In genomic region chr20:46406986-46407670, GRCh38 we compare ENCODE assay signal across 8 cellular contexts. TPM values are rescaled to one million over a fixed set of nuclear protein-coding genes. Genes with fewer than 3 reads are reported as not detected.
A peak's percentile ranks its signal among the peaks of the same experiment; 100 is the strongest.
DNase-seq lines count a peak whose midpoint lies in the region; ATAC-seq and TF ChIP-seq lines count a peak whose summit lies in the region.

No MANE protein-coding gene starts in this region.

- peaks cover 41% of the 10 kb centered on the region for H3K4me1 Mint-ChIP-seq in progenitor cell of endocrine pancreas (ENCODE audit: low read depth)

- ATAC-seq in GM19438 (IDR thresholded peaks at IDR 0.05; ENCODE audit: low read depth, unreplicated experiment), result peak; percentile 26
- ATAC-seq in HG03565 (IDR thresholded peaks at IDR 0.05; ENCODE audit: unreplicated experiment), result peak; percentile 22
- ATAC-seq in Panc1, result peak; percentile 49
- peak; percentile 61 for ATAC-seq in Right ventricle myocardium superior (ENCODE audit: poor library complexity)
- ATAC-seq in upper lobe of right lung, result peak; percentile 58

- no peaks in the 10 kb centered on the region for H3K9me3 Mint-ChIP-seq in progenitor cell of endocrine pancreas (ENCODE audit: low read depth)

- POLR2A ChIA-PET in Panc1 (lab: Charles Lee), result no interaction called here

- H3K4me3 ChIP-seq in Panc1 (ENCODE audit: low read depth in 2 of 2, low read length in 2 of 2), result peak overlapping the region; percentile 65 to 81
- H3K4me3 ChIP-seq in upper lobe of right lung, result peak overlapping the region; percentile 95

- no peaks in the 10 kb centered on the region for H3K27me3 Mint-ChIP-seq in progenitor cell of endocrine pancreas

- H3K36me3 ChIP-seq in Panc1 (ENCODE audit: control insufficient read depth, insufficient read depth, low read length) (no peaks in the 10 kb centered on the region; the same call in 1 of the 2 replicates), upper lobe of right lung (no peaks in the 10 kb centered on the region)

- in situ Hi-C loops in Panc1 (cut with HindIII; ENCODE audit: low pct_unique_long_range_greater_than_20kb, low sequenced_read_pairs), result no loop called here

- intact Hi-C loops in Panc1 (cut with micrococcal nuclease; ENCODE audit: unreplicated experiment) (no loop called here), Right ventricle myocardium superior (cut with DNase I) (no loop called here), upper lobe of right lung (cut with DNase I) (no loop called here)

- H3K4me1 ChIP-seq in Panc1 (ENCODE audit: control insufficient read depth, insufficient read depth, low read length) (peaks cover 15% of the 10 kb centered on the region), upper lobe of right lung (peaks cover 35% of the 10 kb centered on the region)

- H3K27ac ChIP-seq in Panc1 (ENCODE audit: low read length) (peak overlapping the region; percentile 81), upper lobe of right lung (peak overlapping the region; percentile 93)

- no peak for TF ChIP-seq CTCF in Panc1 (IDR thresholded peaks at IDR 0.05)
- TF ChIP-seq CTCF in progenitor cell of endocrine pancreas (IDR thresholded peaks at IDR 0.05; ENCODE audit: unreplicated experiment), result no peak
- TF ChIP-seq CTCF in upper lobe of right lung (IDR thresholded peaks at IDR 0.05), result no peak

- BruUV-seq in Panc1 (replicated peaks; lab: Mats Ljungman, UMichigan), result no TSS peak

- H3K9me3 ChIP-seq in Panc1 (ENCODE audit: control insufficient read depth, insufficient read depth, low read depth, low read length), result no peaks in the 10 kb centered on the region
- no peaks in the 10 kb centered on the region for H3K9me3 ChIP-seq in upper lobe of right lung

- H3K27me3 ChIP-seq in Panc1 (ENCODE audit: control insufficient read depth, insufficient read depth, low read length), result no peaks in the 10 kb centered on the region
- no peaks in the 10 kb centered on the region for H3K27me3 ChIP-seq in upper lobe of right lung

- no peaks in the 10 kb centered on the region for H3K36me3 Mint-ChIP-seq in progenitor cell of endocrine pancreas (ENCODE audit: insufficient read depth)

- CTCF ChIA-PET in Panc1 (lab: Charles Lee), result interaction anchor here (0.5 to 0.8 kb wide), 3 partner anchors 31 to 542 kb away, joined by 3 to 8 read pairs (median 3); no protein-coding TSS in a partner anchor

- peak; percentile 77 for DNase-seq in Ammon's horn (ENCODE audit: low spot score)
- DNase-seq in Panc1 (ENCODE audit: low read depth, low spot score), result no peak
- peak; percentile 88 for DNase-seq in activated T-helper 9 cell treated with anti-CD3 and anti-CD28 coated beads, Interleukin-2, amount 50 U/mL, for 16 hours (ENCODE audit: low read depth)
- peak; percentile 81 for DNase-seq in Right ventricle myocardium superior
- no peak for DNase-seq in progenitor cell of endocrine pancreas (ENCODE audit: low spot score, unreplicated experiment)
- peak; percentile 89 for DNase-seq in upper lobe of right lung

- H3K27ac Mint-ChIP-seq in progenitor cell of endocrine pancreas, result peak overlapping the region; percentile 40

- peak overlapping the region; percentile 89 for H3K4me3 Mint-ChIP-seq in progenitor cell of endocrine pancreas (ENCODE audit: low read depth)

RNA-seq across cellular contexts. Expression of gene ELMO2, which starts 0.7 kb away (rescaled TPM):
- total RNA-seq in Panc1 (2021; ENCODE audit: unreplicated experiment) (40.4 TPM), Right ventricle myocardium superior (33.9 TPM), progenitor cell of endocrine pancreas (77.2 and 79.6 TPM in 2 replicates), upper lobe of right lung (57.0 TPM)
- 29.1 TPM for polyA plus RNA-seq in Panc1 (2012; ENCODE audit: insufficient read length)

Comparison
In these comparisons a context has a peak if more than half of its experiments do, and no peak if none do; other contexts are left out.
1. DNase-seq: peak in Ammon's horn (single experiment), activated T-helper 9 cell treated with anti-CD3 and anti-CD28 coated beads, Interleukin-2, amount 50 U/mL, for 16 hours (single experiment), Right ventricle myocardium superior (single experiment) and upper lobe of right lung (single experiment); none in Panc1 (single experiment) and progenitor cell of endocrine pancreas (single experiment).
2. Peak in every context shown above with its lines, with median percentiles within 50 percentile points of each other: ATAC-seq.